In the genomic region with DNA sequence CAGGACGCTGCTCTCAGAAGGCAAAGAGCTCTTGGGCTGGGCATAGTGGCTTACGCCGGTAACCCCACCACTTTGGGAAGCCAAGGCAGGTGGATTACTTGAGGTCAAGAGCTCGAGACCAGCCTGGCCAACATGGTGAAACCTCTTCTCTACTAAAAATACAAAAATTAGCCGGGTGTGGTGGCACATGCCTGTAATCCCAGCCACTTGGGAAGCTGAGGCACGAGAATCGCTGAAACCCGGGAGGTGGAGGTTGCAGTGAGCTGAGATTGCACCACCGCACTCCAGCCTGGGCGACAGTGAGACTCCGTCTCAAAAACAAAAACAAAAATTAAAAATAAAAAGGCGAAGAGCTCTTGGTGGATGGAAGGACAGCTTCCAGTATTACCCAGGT, we compare ENCODE assay signal across 8 cellular contexts. TPM values are rescaled to one million over a fixed set of nuclear protein-coding genes. Genes with fewer than 3 reads are reported as not detected.
DNase-seq lines count a peak whose midpoint lies in the region; ATAC-seq and TF ChIP-seq lines count a peak whose summit lies in the region.
"Not testable (repeated sequence)": the region's sequence is repeated elsewhere in the genome, so short reads cannot be mapped to it uniquely, and the experiment has no call there.

No MANE protein-coding gene starts in this region.

- peak overlapping the region; percentile 97 for H3K4me2 ChIP-seq in Loucy (ENCODE audit: low read depth, low read length, poor library complexity, severe bottlenecking)

- TF ChIP-seq CTCF in Loucy (conservative IDR thresholded peaks at IDR 0.05; ENCODE audit: low read length); body of pancreas (IDR thresholded peaks at IDR 0.05); fibroblast of mammary gland (conservative IDR thresholded peaks at IDR 0.05; ENCODE audit: control insufficient read depth, insufficient read depth, low read depth, low read length); lower lobe of right lung (IDR thresholded peaks at IDR 0.05); progenitor cell of endocrine pancreas (IDR thresholded peaks at IDR 0.05; ENCODE audit: unreplicated experiment); tibial artery (IDR thresholded peaks at IDR 0.05): not testable (repeated sequence)

- H3K9ac ChIP-seq in Loucy (ENCODE audit: low read depth, low read length, poor library complexity, severe bottlenecking) = peak overlapping the region; percentile 66

- peak overlapping the region; percentile 38 for H3K27ac ChIP-seq in CD8-positive, alpha-beta memory T cell (ENCODE audit: low read depth, low read length)
- H3K27ac ChIP-seq in body of pancreas = peak overlapping the region; percentile 57 to 88 (median 78)
- H3K27ac ChIP-seq in lower lobe of right lung = peak overlapping the region; percentile 84
- H3K27ac ChIP-seq in tibial artery = peak overlapping the region; percentile 88 to 92

- H3F3A ChIP-seq in Loucy (ENCODE audit: low read depth) = not testable (repeated sequence)

- peaks cover 18% of the 10 kb centered on the region for H3K4me1 ChIP-seq in CD8-positive, alpha-beta memory T cell (ENCODE audit: insufficient read depth, low read length)
- H3K4me1 ChIP-seq in Loucy (ENCODE audit: insufficient read depth, low read length, poor library complexity, severe bottlenecking) = not testable (repeated sequence)
- H3K4me1 ChIP-seq in body of pancreas (peaks cover 23% of the 10 kb centered on the region), lower lobe of right lung (peaks cover 26% of the 10 kb centered on the region), tibial artery (peaks cover 0 to 33% (median 22%) of the 10 kb centered on the region in 4 donors)

- not testable (repeated sequence) for H3K79me2 ChIP-seq in Loucy (ENCODE audit: insufficient read depth, low read length)

- peaks cover 13 to 25% (median 21%) of the 10 kb centered on the region in 3 donors for H3K4me1 Mint-ChIP-seq in CD8-positive, alpha-beta memory T cell
- peaks cover 12% of the 10 kb centered on the region for H3K4me1 Mint-ChIP-seq in activated CD4-positive, alpha-beta T cell treated with anti-CD3 and anti-CD28 coated beads, Interleukin-2, amount 10 ng/mL, durations not matched to agents 24 days and 14 days
- not testable (repeated sequence) for H3K4me1 Mint-ChIP-seq in progenitor cell of endocrine pancreas (ENCODE audit: low read depth)

- H3K27me3 ChIP-seq in CD8-positive, alpha-beta memory T cell (ENCODE audit: insufficient read depth, low read length, poor library complexity, severe bottlenecking); Loucy (ENCODE audit: insufficient read depth, low read length, poor library complexity, severe bottlenecking); body of pancreas; lower lobe of right lung (ENCODE audit: low read depth); tibial artery: not testable (repeated sequence)

- intact Hi-C loops in activated CD4-positive, alpha-beta T cell treated with anti-CD3 and anti-CD28 coated beads, Interleukin-2, amount 10 ng/mL, durations not matched to agents 24 days and 14 days (cut with micrococcal nuclease) = loop anchor here (2.0 kb wide), 2 partner anchors 60 to 528 kb away; a partner anchor contains a TSS
- intact Hi-C loops in body of pancreas (cut with DNase I); lower lobe of right lung (cut with DNase I); tibial artery (cut with DNase I; ENCODE audit: low total_unique reads): not testable (repeated sequence)

- peak overlapping the region in 6 of 8 donors; percentile 23 to 92 (median 69) for H3K27ac Mint-ChIP-seq in CD8-positive, alpha-beta memory T cell
- H3K27ac Mint-ChIP-seq in activated CD4-positive, alpha-beta T cell treated with anti-CD3 and anti-CD28 coated beads, Interleukin-2, amount 10 ng/mL, durations not matched to agents 24 days and 14 days; progenitor cell of endocrine pancreas: not testable (repeated sequence)

- CTCF ChIA-PET in CD8-positive, alpha-beta memory T cell (lab: Charles Lee) = interaction anchor here (0.7 to 1.4 kb wide), 4 partner anchors 14 to 229 kb away, joined by 3 to 5 read pairs (median 4); a partner anchor contains a TSS

- WGBS in body of pancreas, 2 donors = 53 to 66% methylated on average over 12 of the region's 12 CpGs

- not testable (repeated sequence) for H3K36me3 Mint-ChIP-seq in CD8-positive, alpha-beta memory T cell; activated CD4-positive, alpha-beta T cell treated with anti-CD3 and anti-CD28 coated beads, Interleukin-2, amount 10 ng/mL, durations not matched to agents 24 days and 14 days (ENCODE audit: low read depth); progenitor cell of endocrine pancreas (ENCODE audit: insufficient read depth)

- POLR2A ChIA-PET in CD8-positive, alpha-beta memory T cell (lab: Charles Lee) = interaction anchor here (1.5 kb wide), 1 partner anchor 34 kb away, joined by 4 read pairs; a partner anchor contains a TSS

- H3K27me3 Mint-ChIP-seq in CD8-positive, alpha-beta memory T cell = not testable (repeated sequence)
- H3K27me3 Mint-ChIP-seq in activated CD4-positive, alpha-beta T cell treated with anti-CD3 and anti-CD28 coated beads, Interleukin-2, amount 10 ng/mL, durations not matched to agents 24 days and 14 days = peaks cover 20% of the 10 kb centered on the region
- peaks cover 36% of the 10 kb centered on the region for H3K27me3 Mint-ChIP-seq in progenitor cell of endocrine pancreas

- not testable (repeated sequence) for TF ChIP-seq POLR2A in body of pancreas (IDR thresholded peaks at IDR 0.05)

- not testable (repeated sequence) for DNase-seq in CD8-positive, alpha-beta memory T cell; activated CD4-positive, alpha-beta T cell treated with anti-CD3 and anti-CD28 coated beads, Interleukin-2, amount 10 ng/mL, durations not matched to agents 24 days and 14 days; body of pancreas; fibroblast of mammary gland (ENCODE audit: low read depth); lower lobe of right lung; progenitor cell of endocrine pancreas (ENCODE audit: low spot score, unreplicated experiment); tibial artery

- not testable (repeated sequence) for H3K9me3 ChIP-seq in CD8-positive, alpha-beta memory T cell (ENCODE audit: low read length); Loucy (ENCODE audit: insufficient read depth, low read depth, low read length); body of pancreas; lower lobe of right lung; tibial artery

- H4K20me1 ChIP-seq in Loucy (ENCODE audit: insufficient read depth, low read length, poor library complexity, severe bottlenecking) = not testable (repeated sequence)

- H3K4me3 Mint-ChIP-seq in CD8-positive, alpha-beta memory T cell = peak overlapping the region; percentile 86 to 97 (median 92)
- H3K4me3 Mint-ChIP-seq in activated CD4-positive, alpha-beta T cell treated with anti-CD3 and anti-CD28 coated beads, Interleukin-2, amount 10 ng/mL, durations not matched to agents 24 days and 14 days = peak overlapping the region; percentile 95
- peak overlapping the region; percentile 74 for H3K4me3 Mint-ChIP-seq in progenitor cell of endocrine pancreas (ENCODE audit: low read depth)

- H3K9me2 ChIP-seq in Loucy (replicated peaks; ENCODE audit: low read depth, low read length) = not testable (repeated sequence)

- not testable (repeated sequence) for H3K36me3 ChIP-seq in CD8-positive, alpha-beta memory T cell (ENCODE audit: insufficient read depth, low read length); Loucy (ENCODE audit: insufficient read depth, low read length); body of pancreas (replicated peaks in 1 of 2; ENCODE audit: insufficient read depth in 1 of 2, low read depth in 2 of 2); lower lobe of right lung; tibial artery

- not testable (repeated sequence) for ATAC-seq in body of pancreas
- ATAC-seq in lower lobe of right lung = peak in 1 of 2 donors; percentile 1

- peak overlapping the region; percentile 60 for H3K4me3 ChIP-seq in CD8-positive, alpha-beta memory T cell (ENCODE audit: low read length)
- peak overlapping the region; percentile 76 for H3K4me3 ChIP-seq in Loucy (ENCODE audit: low read length, poor library complexity, severe bottlenecking)
- peak overlapping the region; percentile 20 to 35 for H3K4me3 ChIP-seq in body of pancreas
- peak overlapping the region; percentile 69 for H3K4me3 ChIP-seq in fibroblast of mammary gland (ENCODE audit: control insufficient read depth, low read depth, low read length)
- H3K4me3 ChIP-seq in lower lobe of right lung = peak overlapping the region; percentile 70
- H3K4me3 ChIP-seq in tibial artery = peak overlapping the region; percentile 69 to 82

- H2AFZ ChIP-seq in Loucy (ENCODE audit: low read length) = peak overlapping the region; percentile 94

- H3K9me3 Mint-ChIP-seq in CD8-positive, alpha-beta memory T cell; activated CD4-positive, alpha-beta T cell treated with anti-CD3 and anti-CD28 coated beads, Interleukin-2, amount 10 ng/mL, durations not matched to agents 24 days and 14 days; progenitor cell of endocrine pancreas (ENCODE audit: low read depth): not testable (repeated sequence)

RNA-seq across cellular contexts. Expression of a gene that starts 34.6 kb away (rescaled TPM):
- 10 to 100 TPM; 94.0 to 94.5 TPM for total RNA-seq in CD8-positive, alpha-beta memory T cell
- polyA plus RNA-seq in CD8-positive, alpha-beta memory T cell = 54.8 TPM
- 100 and 106 TPM in 2 replicates for total RNA-seq in activated CD4-positive, alpha-beta T cell treated with anti-CD3 and anti-CD28 coated beads, Interleukin-2, amount 10 ng/mL, durations not matched to agents 24 days and 14 days
- total RNA-seq in body of pancreas (10 to 100 TPM in 1 of 2 donors, 1 to 10 TPM in 1; 6.6 to 10.6 TPM), lower lobe of right lung (25.7 TPM), progenitor cell of endocrine pancreas (18.2 and 18.4 TPM in 2 replicates)

RNA-seq across cellular contexts. Expression of a gene that starts 59.3 kb away (rescaled TPM):
- 10 to 100 TPM; 15.8 to 16.0 TPM for total RNA-seq in CD8-positive, alpha-beta memory T cell
- polyA plus RNA-seq in CD8-positive, alpha-beta memory T cell = 6.0 TPM
- 12.9 and 13.3 TPM in 2 replicates for total RNA-seq in activated CD4-positive, alpha-beta T cell treated with anti-CD3 and anti-CD28 coated beads, Interleukin-2, amount 10 ng/mL, durations not matched to agents 24 days and 14 days
- 10 to 100 TPM; 18.1 to 20.0 TPM for total RNA-seq in body of pancreas
- 20.2 TPM for total RNA-seq in lower lobe of right lung
- 21.2 and 21.8 TPM in 2 replicates for total RNA-seq in progenitor cell of endocrine pancreas

Comparison
In these comparisons a context has a peak if more than half of its experiments do, and no peak if none do; other contexts are left out.
1. H3K27ac ChIP-seq: peak in every context shown above with its lines; median percentile 90 in tibial artery; 84 in lower lobe of right lung; 78 in body of pancreas; 38 in CD8-positive, alpha-beta memory T cell.